8 cellular contexts compared by ENCODE assay signal in the genomic region with DNA sequence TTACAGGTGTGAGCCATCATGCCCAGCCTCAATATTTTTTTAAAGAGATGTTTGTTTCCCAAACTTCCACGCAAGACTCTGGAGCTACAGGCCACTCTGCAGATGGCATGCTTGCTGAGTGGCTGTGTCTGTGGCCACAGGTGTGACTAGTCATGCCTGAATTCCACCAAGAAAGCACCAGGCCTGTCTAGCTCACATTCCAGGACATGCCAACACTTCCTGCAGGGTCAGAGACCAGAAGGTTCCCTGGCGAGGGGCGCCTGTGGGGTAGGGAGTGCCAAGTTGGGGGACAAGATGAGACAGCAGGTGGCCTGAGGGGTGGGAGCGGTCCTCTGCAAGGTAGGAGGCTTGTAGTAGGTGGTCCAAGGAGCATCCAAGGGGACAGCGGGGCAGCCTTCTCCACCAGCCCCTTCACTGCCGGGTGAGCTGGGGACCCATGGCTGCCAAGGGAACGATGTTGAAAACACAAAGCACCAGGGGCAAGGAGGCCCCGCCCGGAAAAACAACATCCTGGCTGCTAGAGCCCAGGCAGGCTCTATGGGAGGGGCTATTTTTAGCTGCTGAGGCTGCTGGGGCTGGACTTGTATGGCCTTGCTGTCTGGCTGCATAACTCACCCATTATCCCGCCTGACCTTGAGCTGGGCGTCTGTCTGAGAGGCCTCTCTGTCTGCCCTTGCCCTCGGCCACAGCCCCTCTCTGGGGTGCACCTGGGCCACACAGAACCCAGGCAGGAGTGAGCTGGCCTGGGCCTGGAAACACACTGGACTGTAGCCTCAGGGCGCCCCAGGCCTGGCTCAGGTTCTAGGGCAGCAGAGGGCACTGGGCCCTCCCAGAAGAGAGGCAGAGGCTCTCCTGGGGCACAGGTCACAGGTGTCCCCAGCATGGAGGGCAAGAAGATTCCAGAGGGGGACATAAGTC. TPM values are rescaled to one million over a fixed set of nuclear protein-coding genes. Genes with fewer than 3 reads are reported as not detected.
DNase-seq lines count a peak whose midpoint lies in the region; ATAC-seq and TF ChIP-seq lines count a peak whose summit lies in the region.

No MANE protein-coding gene starts in this region.

- H3K27me3 ChIP-seq in esophagus muscularis mucosa, result no peaks in the 10 kb centered on the region

- intact Hi-C loops in esophagus muscularis mucosa (cut with DNase I), result no loop called here

- peaks cover 26% of the 10 kb centered on the region for H3K4me1 Mint-ChIP-seq in neural crest cell

- no peak for TF ChIP-seq CTCF in esophagus muscularis mucosa (IDR thresholded peaks at IDR 0.05)
- no peak for TF ChIP-seq CTCF in neural crest cell (conservative IDR thresholded peaks at IDR 0.05)

- no peaks in the 10 kb centered on the region for H3K9me3 ChIP-seq in esophagus muscularis mucosa

- peak overlapping the region; percentile 97 to 99 (median 98) for H3K27ac ChIP-seq in esophagus muscularis mucosa (replicated peaks in 1 of 4)

- H3K36me3 Mint-ChIP-seq in neural crest cell (ENCODE audit: low read depth), result no peaks in the 10 kb centered on the region

- peak; percentile 37 for DNase-seq in stimulated activated CD8-positive, alpha-beta memory T cell treated with anti-CD3 and anti-CD28 coated beads, Interleukin-12 subunit alpha, Interleukin-12 subunit beta, amount 100 ng/mL, for 1 hour (ENCODE audit: low read depth)
- no peak for DNase-seq in stimulated activated CD8-positive, alpha-beta memory T cell treated with anti-CD3 and anti-CD28 coated beads, Interleukin-4, amount 100 ng/mL, for 48 hours
- peak; percentile 40 for DNase-seq in activated CD4-positive, alpha-beta T cell treated with anti-CD3 and anti-CD28 coated beads for 1 hour
- peak; percentile 96 for DNase-seq in esophagus muscularis mucosa (ENCODE audit: extremely low spot score)
- no peak for DNase-seq in neural crest cell (ENCODE audit: low read depth, low spot score)

- no peak for TF ChIP-seq POLR2A in esophagus muscularis mucosa (IDR thresholded peaks at IDR 0.05; ENCODE audit: low read depth)

- peak overlapping the region; percentile 35 for H3K27ac Mint-ChIP-seq in neural crest cell (ENCODE audit: unreplicated experiment)

- no peaks in the 10 kb centered on the region for H3K9me3 Mint-ChIP-seq in neural crest cell

- ATAC-seq in GM19328 (IDR thresholded peaks at IDR 0.05; ENCODE audit: unreplicated experiment), result no peak
- no peak for ATAC-seq in GM21723 (IDR thresholded peaks at IDR 0.05; ENCODE audit: unreplicated experiment)
- no peak for ATAC-seq in GM19023 (IDR thresholded peaks at IDR 0.05; ENCODE audit: unreplicated experiment)

- WGBS in esophagus muscularis mucosa, result 23% methylated on average over 11 of the region's 13 CpGs

- no peak overlapping the region for H3K4me3 Mint-ChIP-seq in neural crest cell

- H3K36me3 ChIP-seq in esophagus muscularis mucosa, result peaks cover 10 to 28% (median 23%) of the 10 kb centered on the region in 4 donors

- H3K27me3 Mint-ChIP-seq in neural crest cell (ENCODE audit: low read depth), result peaks cover 21% of the 10 kb centered on the region

- peaks cover 82 to 95% (median 92%) of the 10 kb centered on the region in 4 donors for H3K4me1 ChIP-seq in esophagus muscularis mucosa

- no peak for TF ChIP-seq EP300 in esophagus muscularis mucosa (IDR thresholded peaks at IDR 0.05)

- peak overlapping the region; percentile 1 to 28 (median 16) for H3K4me3 ChIP-seq in esophagus muscularis mucosa

RNA-seq across cellular contexts. Expression of a gene that starts 5.7 kb away (rescaled TPM):
- total RNA-seq in esophagus muscularis mucosa (100 to 1,000 TPM in 1 of 4 donors, 10 to 100 TPM in 3; 67.8 to 147 (median 81.9) TPM), neural crest cell (0.91 and 1.9 TPM in 2 replicates)

RNA-seq across cellular contexts. Expression of a gene that starts 17.6 kb away (rescaled TPM):
- total RNA-seq in esophagus muscularis mucosa (10 to 100 TPM; 48.2 to 95.8 (median 85.2) TPM), neural crest cell (49.3 and 53.3 TPM in 2 replicates)

RNA-seq across cellular contexts. Expression of a gene that starts 24.1 kb away (rescaled TPM):
- total RNA-seq in esophagus muscularis mucosa (10 to 100 TPM; 13.3 to 36.4 (median 27.4) TPM), neural crest cell (23.3 and 27.4 TPM in 2 replicates)

RNA-seq across cellular contexts. Expression of a gene that starts 28.5 kb away (rescaled TPM):
- total RNA-seq in esophagus muscularis mucosa, result 1 to 10 TPM; 5.9 to 10.0 (median 9.0) TPM
- total RNA-seq in neural crest cell, result 1.1 and 3.1 TPM in 2 replicates

RNA-seq across cellular contexts. Expression of a gene that starts 32.0 kb away (rescaled TPM):
- total RNA-seq in esophagus muscularis mucosa (10 to 100 TPM; 32.5 to 61.7 (median 44.1) TPM), neural crest cell (111 and 115 TPM in 2 replicates)

Comparison
In these comparisons a context has a peak if more than half of its experiments do, and no peak if none do; other contexts are left out.
1. DNase-seq: peak in stimulated activated CD8-positive, alpha-beta memory T cell treated with anti-CD3 and anti-CD28 coated beads, Interleukin-12 subunit alpha, Interleukin-12 subunit beta, amount 100 ng/mL, for 1 hour (single experiment), activated CD4-positive, alpha-beta T cell treated with anti-CD3 and anti-CD28 coated beads for 1 hour (single experiment) and esophagus muscularis mucosa (single experiment); none in stimulated activated CD8-positive, alpha-beta memory T cell treated with anti-CD3 and anti-CD28 coated beads, Interleukin-4, amount 100 ng/mL, for 48 hours (single experiment) and neural crest cell (single experiment).
2. RNA of a gene that starts 5.7 kb away (total RNA-seq): 67.8 to 147 TPM in esophagus muscularis mucosa; 0.91 to 1.9 TPM in neural crest cell; every median in the first group is over 10 times any median in the second.